ENCODE assay signal across 10 cellular contexts in the genomic region with DNA sequence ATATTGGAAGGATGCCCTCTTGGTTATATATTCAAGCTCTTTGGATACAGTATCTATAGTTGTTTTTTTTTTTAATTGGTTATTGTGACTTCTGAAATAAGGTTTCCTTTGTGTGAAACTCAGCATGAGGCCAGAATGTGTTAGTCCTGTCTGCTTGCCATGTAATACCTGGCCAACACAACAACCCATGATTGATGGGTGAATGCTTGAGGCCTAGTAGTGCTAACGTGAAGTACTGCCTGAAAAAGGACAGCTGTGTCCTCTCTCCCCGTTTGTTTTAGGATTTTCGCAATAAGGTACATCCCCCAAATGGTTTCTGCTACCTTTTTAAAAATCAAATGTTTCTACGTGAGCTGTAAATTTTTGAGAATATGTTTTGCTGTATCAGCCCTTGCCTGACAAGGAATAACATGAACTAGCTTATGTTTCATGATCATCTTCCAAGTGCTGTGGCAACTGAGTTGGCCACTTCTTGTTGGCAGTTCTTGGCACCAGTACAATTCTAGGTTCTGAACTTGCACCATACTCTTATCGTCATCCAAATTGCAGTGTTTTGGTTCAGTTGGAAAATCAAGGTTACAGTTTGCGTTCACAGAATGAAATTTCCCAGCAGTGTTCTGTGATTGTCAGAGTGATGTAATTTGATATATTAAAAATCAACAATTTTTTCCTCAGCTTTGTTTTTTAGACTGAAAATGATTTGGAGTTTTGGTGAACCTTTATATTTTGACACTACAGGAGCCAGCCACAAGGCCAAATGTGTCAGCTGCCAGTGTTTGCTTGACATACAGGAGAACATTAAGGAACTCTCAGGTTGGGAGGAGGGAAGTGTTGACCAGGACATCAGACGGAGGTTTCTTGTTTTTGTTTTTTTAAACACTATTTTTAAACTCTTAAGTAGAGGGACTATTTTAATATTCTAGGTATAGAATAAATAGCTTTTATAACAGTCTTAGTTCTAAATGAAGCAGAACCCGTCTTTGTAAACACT. TPM values are rescaled to one million over a fixed set of nuclear protein-coding genes. Genes with fewer than 3 reads are reported as not detected.
DNase-seq lines count a peak whose midpoint lies in the region; ATAC-seq and TF ChIP-seq lines count a peak whose summit lies in the region.
"Had no signal": no experiment of that assay in that cellular context is flagged by ENCODE, and none has a peak within 500 bp of the region (broad histone marks: within the 10 kb centered on the region; RNA-seq: fewer than 3 reads in every experiment).

No MANE protein-coding gene starts in this region.

- ATAC-seq in HG02798 (IDR thresholded peaks at IDR 0.05; ENCODE audit: poor library complexity, unreplicated experiment), result no peak
- ATAC-seq in foreskin keratinocyte, result no peak

- no peak for TF ChIP-seq CTCF in foreskin keratinocyte (conservative IDR thresholded peaks at IDR 0.05)

- H3K9me3 Mint-ChIP-seq in T-helper 2 cell treated with Interferon-gamma antibody and Interleukin-4, amounts not matched to agents 5 μg/mL and 100 μg/mL, for 36 hours, result no peaks in the 10 kb centered on the region
- H3K9me3 Mint-ChIP-seq in activated naive CD8-positive, alpha-beta T cell (ENCODE audit: low read depth), result no peaks in the 10 kb centered on the region

- H3K4me1 ChIP-seq in foreskin keratinocyte, result no peaks in the 10 kb centered on the region

- DNase-seq in T-helper 2 cell treated with Interferon-gamma antibody and Interleukin-4, amounts not matched to agents 5 μg/mL and 100 μg/mL, for 36 hours (ENCODE audit: low spot score), result no peak
- DNase-seq in T-helper 2 cell (no peak), iris pigment epithelial cell (ENCODE audit: low read depth) (peak; percentile 78), stromal cell of bone marrow (ENCODE audit: low read depth) (peak; percentile 61), SW 1271 (lab: John Stamatoyannopoulos, UW) (no peak), foreskin keratinocyte (no peak)
- DNase-seq: activated CD4-positive, alpha-beta T cell treated with anti-CD3 and anti-CD28 coated beads for 48 hours; foreskin fibroblast had no signal

- peak overlapping the region; percentile 62 for H3K27ac Mint-ChIP-seq in T-helper 2 cell treated with Interferon-gamma antibody and Interleukin-4, amounts not matched to agents 5 μg/mL and 100 μg/mL, for 36 hours
- H3K27ac Mint-ChIP-seq in activated naive CD8-positive, alpha-beta T cell, result peak overlapping the region; percentile 52

- H3K27me3 Mint-ChIP-seq in T-helper 2 cell treated with Interferon-gamma antibody and Interleukin-4, amounts not matched to agents 5 μg/mL and 100 μg/mL, for 36 hours (ENCODE audit: low read depth), result no peaks in the 10 kb centered on the region
- no peaks in the 10 kb centered on the region for H3K27me3 Mint-ChIP-seq in activated naive CD8-positive, alpha-beta T cell

- H3K27me3 ChIP-seq in foreskin keratinocyte, result no peaks in the 10 kb centered on the region

- no peak overlapping the region for H3K4me3 Mint-ChIP-seq in T-helper 2 cell treated with Interferon-gamma antibody and Interleukin-4, amounts not matched to agents 5 μg/mL and 100 μg/mL, for 36 hours
- peak overlapping the region; percentile 33 for H3K4me3 Mint-ChIP-seq in activated naive CD8-positive, alpha-beta T cell

- H3K4me1 Mint-ChIP-seq in T-helper 2 cell treated with Interferon-gamma antibody and Interleukin-4, amounts not matched to agents 5 μg/mL and 100 μg/mL, for 36 hours (ENCODE audit: low read depth), result peaks cover 23% of the 10 kb centered on the region
- H3K4me1 Mint-ChIP-seq in activated naive CD8-positive, alpha-beta T cell (ENCODE audit: low read depth), result peaks cover 46% of the 10 kb centered on the region

- peaks cover 41% of the 10 kb centered on the region for H3K36me3 Mint-ChIP-seq in T-helper 2 cell treated with Interferon-gamma antibody and Interleukin-4, amounts not matched to agents 5 μg/mL and 100 μg/mL, for 36 hours (ENCODE audit: low read depth)
- H3K36me3 Mint-ChIP-seq in activated naive CD8-positive, alpha-beta T cell, result peaks cover 7% of the 10 kb centered on the region

- H3K27ac ChIP-seq in foreskin keratinocyte, result no peak overlapping the region

RNA-seq across cellular contexts. Expression of gene ASCC1, which starts 13.5 kb away (rescaled TPM):
- total RNA-seq in foreskin keratinocyte, result 27.7 and 28.8 TPM in 2 replicates
- polyA plus RNA-seq in foreskin keratinocyte, result 15.8 and 18.8 TPM in 2 replicates

RNA-seq across cellular contexts. Expression of gene ANAPC16, which starts 13.7 kb away (rescaled TPM):
- 64.6 and 65.6 TPM in 2 replicates for total RNA-seq in foreskin keratinocyte
- 80.3 and 85.6 TPM in 2 replicates for polyA plus RNA-seq in foreskin keratinocyte

RNA-seq across cellular contexts. Expression of gene DDIT4, which starts 44.2 kb away (rescaled TPM):
- total RNA-seq in foreskin keratinocyte, result 276 and 302 TPM in 2 replicates
- polyA plus RNA-seq in foreskin keratinocyte, result 260 and 285 TPM in 2 replicates

Comparison
In these comparisons a context has a peak if more than half of its experiments do, and no peak if none do; other contexts are left out.
1. DNase-seq: peak in iris pigment epithelial cell (single experiment) and stromal cell of bone marrow (single experiment); none in T-helper 2 cell treated with Interferon-gamma antibody and Interleukin-4, amounts not matched to agents 5 μg/mL and 100 μg/mL, for 36 hours (single experiment), T-helper 2 cell (0 of 5), SW 1271 (0 of 2) and foreskin keratinocyte (0 of 2).